27 cellular contexts compared by ENCODE assay signal in the genomic region with DNA sequence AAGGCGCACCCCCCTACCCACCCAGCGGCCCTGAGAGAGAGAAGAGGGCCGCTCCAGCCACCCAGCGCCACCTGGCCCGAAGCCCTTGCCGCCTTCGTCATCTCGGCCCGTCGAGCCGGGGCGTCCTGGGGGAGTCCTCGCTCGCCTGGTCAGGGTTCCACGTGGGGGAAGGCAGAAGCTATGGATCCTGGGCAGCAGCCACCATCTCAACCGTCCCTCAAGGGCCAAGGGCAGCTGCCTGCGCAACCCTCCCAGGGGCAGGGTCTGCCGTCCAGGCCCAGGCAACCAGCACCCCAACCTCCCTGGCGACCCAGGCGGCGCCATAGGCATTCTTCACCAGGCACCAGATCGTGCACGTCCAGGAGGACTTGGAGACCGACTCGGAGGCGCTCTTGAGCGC. TPM values are rescaled to one million over a fixed set of nuclear protein-coding genes. Genes with fewer than 3 reads are reported as not detected.
DNase-seq lines count a peak whose midpoint lies in the region; ATAC-seq, FAIRE-seq and TF ChIP-seq lines count a peak whose summit lies in the region.
"Had no signal": no experiment of that assay in that cellular context is flagged by ENCODE, and none has a peak within 500 bp of the region (broad histone marks: within the 10 kb centered on the region; RNA-seq: fewer than 3 reads in every experiment).

No MANE protein-coding gene starts in this region.

- no peak overlapping the region for H2AFZ ChIP-seq in HepG2 (ENCODE audit: low read length)

- DNase-seq in right lobe of liver (peak in 2 of 3 donors; percentile 14 to 42), HepG2 (ENCODE audit: low spot score) (no peak), kidney (peak; percentile 64), sigmoid colon (peak; percentile 56), natural killer cell (no peak)
- DNase-seq in activated effector memory CD4-positive, alpha-beta T cell treated with anti-CD3 and anti-CD28 coated beads, Interleukin-2, amount 50 U/mL, for 16 hours: no peak
- DNase-seq: DMS53, GM23248, Kasumi-1, NCI-H1092 treated with DMSO at 0.1 percent for 48 hours, NCI-H1436, NCI-H187, NCI-H2081 treated with DMSO at 0.1 percent for 48 hours, NCI-H2171, NCI-H226, NCI-H510A, NCI-H69, RPMI8226, SHP77 treated with DMSO at 0.1 percent for 48 hours had no signal

- no peak for TF ChIP-seq CTCF in right lobe of liver (IDR thresholded peaks at IDR 0.05)
- no peak for TF ChIP-seq CTCF in HepG2 (CRISPR knock-in tag; IDR thresholded peaks at IDR 0.05)
- no peak for TF ChIP-seq CTCF in kidney (IDR thresholded peaks at IDR 0.05; ENCODE audit: borderline replicate concordance, extremely low read depth, insufficient read depth)
- TF ChIP-seq CTCF in sigmoid colon (IDR thresholded peaks at IDR 0.05): no peak
- no peak for TF ChIP-seq CTCF in natural killer cell (IDR thresholded peaks at IDR 0.05)

- H3K36me3 Mint-ChIP-seq in natural killer cell: no peaks in the 10 kb centered on the region

- H3K27me3 ChIP-seq in right lobe of liver (no peaks in the 10 kb centered on the region), HepG2 (ENCODE audit: control insufficient read depth in 1 of 2, insufficient read depth in 2 of 2, low read length in 2 of 2) (no peaks in the 10 kb centered on the region), sigmoid colon (no peaks in the 10 kb centered on the region)

- no peaks in the 10 kb centered on the region for H3K4me1 Mint-ChIP-seq in natural killer cell

- no peak overlapping the region for H3K27ac Mint-ChIP-seq in natural killer cell
- H3K27ac Mint-ChIP-seq: CD4-positive, alpha-beta T cell; H9 had no signal

- H3K9me3 ChIP-seq in right lobe of liver: no peaks in the 10 kb centered on the region
- no peaks in the 10 kb centered on the region for H3K9me3 ChIP-seq in HepG2 (ENCODE audit: low read length)
- no peaks in the 10 kb centered on the region for H3K9me3 ChIP-seq in kidney (ENCODE audit: control insufficient read depth in 1 of 2, low read length in 2 of 2)
- no peaks in the 10 kb centered on the region for H3K9me3 ChIP-seq in sigmoid colon

- H3K4me1 ChIP-seq in right lobe of liver (no peaks in the 10 kb centered on the region), HepG2 (ENCODE audit: insufficient read depth, low read length) (no peaks in the 10 kb centered on the region), kidney (ENCODE audit: control insufficient read depth in 1 of 2, insufficient read depth in 1 of 2, low read depth in 1 of 2, low read length in 2 of 2) (no peaks in the 10 kb centered on the region), sigmoid colon (peaks cover 0 to 6% (median 4%) of the 10 kb centered on the region in 4 donors)
- H3K4me1 ChIP-seq: BLaER1 had no signal

- intact Hi-C loops in right lobe of liver (cut with DNase I): no loop called here
- intact Hi-C loops in HepG2 (cut with micrococcal nuclease; ENCODE audit: unreplicated experiment): no loop called here
- intact Hi-C loops in kidney (cut with DNase I): no loop called here
- intact Hi-C loops in sigmoid colon (cut with DNase I): no loop called here
- intact Hi-C loops in natural killer cell (cut with micrococcal nuclease): no loop called here

- no peak for TF ChIP-seq POLR2A in right lobe of liver (IDR thresholded peaks at IDR 0.05)
- TF ChIP-seq POLR2A in HepG2 (IDR thresholded peaks at IDR 0.05; ENCODE audit: insufficient read depth in 1 of 2, low read depth in 2 of 2, low read length in 2 of 2): no peak
- TF ChIP-seq POLR2A in sigmoid colon (IDR thresholded peaks at IDR 0.05): no peak

- CTCF ChIA-PET in HepG2 (lab: Yijun Ruan, JAX; ENCODE audit: low intra/inter-chr PET ratio, low total read pairs): no interaction called here

- no peak overlapping the region for H3K4me3 Mint-ChIP-seq in natural killer cell
- H3K4me3 Mint-ChIP-seq: CD4-positive, alpha-beta T cell; H9 had no signal

- no peak overlapping the region for H3K4me3 ChIP-seq in right lobe of liver
- H3K4me3 ChIP-seq in HepG2 (replicated peaks in 1 of 3; ENCODE audit: insufficient read depth in 1 of 3, low read depth in 2 of 3, low read length in 3 of 3): no peak overlapping the region
- H3K4me3 ChIP-seq in kidney (ENCODE audit: low read length in 2 of 2): no peak overlapping the region
- H3K4me3 ChIP-seq in sigmoid colon: no peak overlapping the region
- H3K4me3 ChIP-seq: BLaER1, GM12878, GM23248, K562 had no signal

- H3K27ac ChIP-seq in right lobe of liver: no peak overlapping the region
- no peak overlapping the region for H3K27ac ChIP-seq in HepG2 (ENCODE audit: extremely low read length, insufficient read depth, low read length)
- no peak overlapping the region for H3K27ac ChIP-seq in kidney (ENCODE audit: low read depth in 2 of 2, low read length in 2 of 2)
- no peak overlapping the region for H3K27ac ChIP-seq in sigmoid colon
- H3K27ac ChIP-seq: BLaER1, GM23248 had no signal

- WGBS in right lobe of liver (ENCODE audit: insufficient coverage, low coverage, low lambda C conversion rate, missing lambda C conversion rate): no CpG with 5 or more reads among the region's 27 CpGs
- no CpG with 5 or more reads among the region's 27 CpGs for WGBS in HepG2 (ENCODE audit: low lambda C conversion rate)
- WGBS in sigmoid colon, 2 donors: 95% methylated on average over 26 to 27 of the region's 27 CpGs

- no peaks in the 10 kb centered on the region for H3K36me3 ChIP-seq in right lobe of liver
- no peaks in the 10 kb centered on the region for H3K36me3 ChIP-seq in HepG2 (replicated peaks in 1 of 2; ENCODE audit: control insufficient read depth in 1 of 2, insufficient read depth in 2 of 2, low read length in 2 of 2)
- no peaks in the 10 kb centered on the region for H3K36me3 ChIP-seq in kidney (ENCODE audit: control insufficient read depth in 1 of 2, insufficient read depth in 2 of 2, low read length in 2 of 2)
- no peaks in the 10 kb centered on the region for H3K36me3 ChIP-seq in sigmoid colon
- H3K36me3 ChIP-seq: BLaER1 had no signal

- no TSS peak for BruUV-seq in HepG2 (replicated peaks; lab: Mats Ljungman, UMichigan)

- peaks cover 4 to 10% of the 10 kb centered on the region in 2 donors for H3K9me3 Mint-ChIP-seq in natural killer cell
- H3K9me3 Mint-ChIP-seq: CD4-positive, alpha-beta T cell; H9 had no signal

- ATAC-seq in right lobe of liver (peak in 1 of 4 donors; percentile 27), HepG2 (no peak), natural killer cell (no peak), HG02973 (IDR thresholded peaks at IDR 0.05; ENCODE audit: unreplicated experiment) (no peak)
- ATAC-seq: GM12878, K562 had no signal

- H3K79me2 ChIP-seq in HepG2 (ENCODE audit: insufficient read depth, low read length): no peaks in the 10 kb centered on the region

- no peaks in the 10 kb centered on the region for H3K27me3 Mint-ChIP-seq in natural killer cell (ENCODE audit: low read depth in 2 of 2)
- H3K27me3 Mint-ChIP-seq: CD4-positive, alpha-beta T cell had no signal

- in situ Hi-C loops in HepG2 (cut with HindIII; ENCODE audit: extremely low pct_ligation_motif_present, low pct_unique_long_range_greater_than_20kb): no loop called here

- no peaks in the 10 kb centered on the region for H4K20me1 ChIP-seq in HepG2 (ENCODE audit: insufficient read depth, low read length)
- H4K20me1 ChIP-seq: BLaER1 had no signal

- POLR2A ChIA-PET in HepG2 (lab: Yijun Ruan, JAX): no interaction called here

- TF ChIP-seq RAD21 in HepG2 (CRISPR knock-in tag; IDR thresholded peaks at IDR 0.05): no peak

- H3K9ac ChIP-seq in HepG2 (ENCODE audit: insufficient read depth, low read depth, low read length): no peak overlapping the region
- H3K9ac ChIP-seq in kidney (ENCODE audit: low read length in 2 of 2): no peak overlapping the region
- H3K9ac ChIP-seq: BLaER1, GM23248 had no signal

- no peak for FAIRE-seq in HepG2 (lab: Jason Lieb, UNC)
- no peak for FAIRE-seq in kidney (lab: Jason Lieb, UNC)
- FAIRE-seq: A204.1, G401.6, GM12878, K562 had no signal

- TF ChIP-seq EP300 in HepG2 (IDR thresholded peaks at IDR 0.05; ENCODE audit: low read depth in 2 of 2, low read length in 2 of 2): no peak
- TF ChIP-seq EP300 in HepG2 (CRISPR knock-in tag; IDR thresholded peaks at IDR 0.05; ENCODE audit: borderline replicate concordance): no peak
- no peak for TF ChIP-seq EP300 in sigmoid colon (IDR thresholded peaks at IDR 0.05)

- H3K4me2 ChIP-seq in HepG2 (ENCODE audit: low read depth, low read length): no peak overlapping the region
- H3K4me2 ChIP-seq: BLaER1 had no signal

TF ChIP-seq in HepG2, 621 proteins besides CTCF, POLR2A, EP300 and RAD21:
- TF ChIP-seq ZC3H13 (CRISPR knock-in tag; IDR thresholded peaks at IDR 0.05) (no peak), ZNF143 (CRISPR knock-in tag; IDR thresholded peaks at IDR 0.05) (no peak)

RNA-seq across cellular contexts. Expression of gene IL13RA2, which starts 51.5 kb away (rescaled TPM):
- total RNA-seq in right lobe of liver (1 to 10 TPM in 5 of 6 experiments, under 1 TPM in 1; 0.57 to 6.8 (median 2.2) TPM), HepG2 (2016; rRNA removed; fragmentation: Illumina TruSeq; extraction: Trizol) (not detected in 2 replicates), kidney (0.31 TPM), sigmoid colon (under 1 TPM in 1 of 4 donors, not detected in 3; 0.36 TPM), natural killer cell (not detected)
- not detected in 2 replicates for total RNA-seq in HepG2 (2016; cell fraction: cytosol; rRNA removed; fragmentation: Illumina TruSeq; extraction: Trizol; ENCODE audit: low read depth)
- total RNA-seq in HepG2 (2016; cell fraction: insoluble cytoplasmic fraction; rRNA removed; fragmentation: Illumina TruSeq; extraction: Trizol): not detected in 2 replicates
- total RNA-seq in HepG2 (2016; cell fraction: membrane; rRNA removed; fragmentation: Illumina TruSeq; extraction: Trizol): not detected in 2 replicates
- not detected in 2 replicates for total RNA-seq in HepG2 (2016; cell fraction: nucleus; rRNA removed; fragmentation: Illumina TruSeq; extraction: Trizol)
- polyA plus RNA-seq in HepG2 (2011; rRNA removed) (not detected in 2 replicates), kidney (ENCODE audit: insufficient read depth, low read depth, low replicate concordance) (17.4 TPM), sigmoid colon (under 1 TPM in 1 of 3 donors, not detected in 2; 0.45 TPM)
- polyA plus RNA-seq in HepG2 (2011; cell fraction: cytosol; rRNA removed): not detected in 2 replicates
- not detected in 2 replicates for polyA plus RNA-seq in HepG2 (2011; cell fraction: nucleus; rRNA removed)
- not detected in 2 replicates for polyA plus RNA-seq in HepG2 (2012)
- not detected in 2 replicates for polyA plus RNA-seq in HepG2 (2016; cell fraction: cytosol; fragmentation: Illumina TruSeq; extraction: Trizol; ENCODE audit: low read depth)
- polyA plus RNA-seq in HepG2 (2016; cell fraction: insoluble cytoplasmic fraction; fragmentation: Illumina TruSeq; extraction: Trizol; ENCODE audit: low read depth): not detected in 2 replicates
- not detected in 2 replicates for polyA plus RNA-seq in HepG2 (2016; cell fraction: membrane; fragmentation: Illumina TruSeq; extraction: Trizol; ENCODE audit: low read depth)
- polyA plus RNA-seq in HepG2 (2016; cell fraction: nucleus; fragmentation: Illumina TruSeq; extraction: Trizol; ENCODE audit: insufficient read depth, low read depth): not detected in 2 replicates
- not detected in 2 replicates for polyA minus RNA-seq in HepG2 (2011; rRNA and poly(A)+ RNA removed; ENCODE audit: low replicate concordance)
- not detected in 2 replicates for polyA minus RNA-seq in HepG2 (2011; cell fraction: cytosol; rRNA and poly(A)+ RNA removed)
- not detected in 2 replicates for polyA minus RNA-seq in HepG2 (2011; cell fraction: nucleus; rRNA and poly(A)+ RNA removed)
- total RNA-seq: CD4-positive, alpha-beta T cell; GM12878; H9 had no signal

Comparison
In these comparisons a context has a peak if more than half of its experiments do, and no peak if none do; other contexts are left out.
1. DNase-seq: peak in right lobe of liver (2 of 3), kidney (single experiment) and sigmoid colon (single experiment); none in HepG2 (single experiment), natural killer cell (single experiment) and activated effector memory CD4-positive, alpha-beta T cell treated with anti-CD3 and anti-CD28 coated beads, Interleukin-2, amount 50 U/mL, for 16 hours (single experiment).